Comparison of ENCODE assay signal across 13 cellular contexts in genomic region chr10:7526017-7526400, GRCh38.
"Had no signal": no experiment of that assay in that cellular context is flagged by ENCODE, and none has a peak within 500 bp of the region (broad histone marks: within the 10 kb centered on the region; RNA-seq: fewer than 3 reads in every experiment).

No MANE protein-coding gene starts in this region.

- H3K4me3 Mint-ChIP-seq: activated B cell treated with CpG ODN at 0.5 μM for 24 hours; activated CD4-positive, alpha-beta T cell treated with anti-CD3 and anti-CD28 coated beads, Interleukin-2, amount 10 ng/mL, durations not matched to agents 7 days and 5 days; activated naive CD4-positive, alpha-beta T cell treated with anti-CD3 and anti-CD28 coated beads, Interleukin-2, amount 50 U/mL, for 24 hours; neural crest cell had no signal

- DNase-seq: activated B cell treated with CpG ODN at 0.5 μM for 24 hours, amniotic stem cell, kidney, left ventricle myocardium superior had no signal

- H3K27ac ChIP-seq: body of pancreas, coronary artery, hepatocyte, thyroid gland, vagina had no signal

- H3K27ac Mint-ChIP-seq: activated B cell treated with CpG ODN at 0.5 μM for 24 hours; activated CD4-positive, alpha-beta T cell treated with anti-CD3 and anti-CD28 coated beads, Interleukin-2, amount 10 ng/mL, durations not matched to agents 7 days and 5 days; activated naive CD4-positive, alpha-beta T cell treated with anti-CD3 and anti-CD28 coated beads, Interleukin-2, amount 50 U/mL, for 24 hours; activated T-helper 2 cell treated with anti-CD3 and anti-CD28 coated beads, Interferon-gamma antibody, Interleukin-2, Interleukin-4, amounts not matched to agents 10 μg/mL and 5 μg/mL and 100 μg/mL, durations not matched to agents 14 hours and 24 hours and 36 hours had no signal

- H3K4me3 ChIP-seq: body of pancreas, coronary artery, hepatocyte, thyroid gland, vagina had no signal

- H2AFZ ChIP-seq: hepatocyte had no signal

- H3K4me2 ChIP-seq: hepatocyte had no signal

- H3K79me2 ChIP-seq: hepatocyte had no signal

- H3K36me3 ChIP-seq: thyroid gland, vagina had no signal

- H3K4me1 ChIP-seq: body of pancreas, thyroid gland, vagina had no signal

- H3K9me3 ChIP-seq: body of pancreas, thyroid gland, vagina had no signal

- H3K36me3 Mint-ChIP-seq: activated naive CD4-positive, alpha-beta T cell treated with anti-CD3 and anti-CD28 coated beads, Interleukin-2, amount 50 U/mL, for 24 hours had no signal

- H3K9me3 Mint-ChIP-seq: activated B cell treated with CpG ODN at 0.5 μM for 24 hours; activated CD4-positive, alpha-beta T cell treated with anti-CD3 and anti-CD28 coated beads, Interleukin-2, amount 10 ng/mL, durations not matched to agents 7 days and 5 days; activated naive CD4-positive, alpha-beta T cell treated with anti-CD3 and anti-CD28 coated beads, Interleukin-2, amount 50 U/mL, for 24 hours; activated T-helper 2 cell treated with anti-CD3 and anti-CD28 coated beads, Interferon-gamma antibody, Interleukin-2, Interleukin-4, amounts not matched to agents 10 μg/mL and 5 μg/mL and 100 μg/mL, durations not matched to agents 14 hours and 24 hours and 36 hours; neural crest cell had no signal

- H3K27me3 ChIP-seq: body of pancreas, thyroid gland, vagina had no signal
